31 cellular contexts compared by ENCODE assay signal in genomic region chr13:106326751-106327150, GRCh38.
DNase-seq lines count a peak whose midpoint lies in the region; ATAC-seq and TF ChIP-seq lines count a peak whose summit lies in the region.
"Had no signal": no experiment of that assay in that cellular context is flagged by ENCODE, and none has a peak within 500 bp of the region (broad histone marks: within the 10 kb centered on the region; RNA-seq: fewer than 3 reads in every experiment).

No MANE protein-coding gene starts in this region.

- H3K9ac ChIP-seq in mammary epithelial cell (ENCODE audit: insufficient read depth, low read length), result no peak overlapping the region
- H3K9ac ChIP-seq: BLaER1; BLaER1 treated with 17β-estradiol and CSF1 and Interleukin-3, amounts not matched to agents 10 nM and 100 nM had no signal

- H3K4me1 Mint-ChIP-seq in stimulated activated naive B cell treated with anti-CD40 and anti-IgM and Interleukin-4, amounts not matched to agents 10 μg/mL and 1 μg/mL and 100 μg/mL, for 72 hours, result no peaks in the 10 kb centered on the region
- H3K4me1 Mint-ChIP-seq: B cell; CD14-positive monocyte; CD4-positive, alpha-beta memory T cell; CD4-positive, CD25-positive, alpha-beta regulatory T cell; CD8-positive, alpha-beta memory T cell had no signal

- no peak for TF ChIP-seq POLR2A in breast epithelium (IDR thresholded peaks at IDR 0.05)

- no peak overlapping the region for H3K4me3 Mint-ChIP-seq in stimulated activated naive B cell treated with anti-CD40 and anti-IgM and Interleukin-4, amounts not matched to agents 10 μg/mL and 1 μg/mL and 100 μg/mL, for 72 hours
- H3K4me3 Mint-ChIP-seq: B cell; CD14-positive monocyte; CD4-positive, alpha-beta memory T cell; CD4-positive, alpha-beta T cell; CD4-positive, CD25-positive, alpha-beta regulatory T cell; CD8-positive, alpha-beta memory T cell; CD8-positive, alpha-beta T cell had no signal

- dilution Hi-C loops in mammary epithelial cell (cut with HindIII; ENCODE audit: low sequenced_read_pairs), result no loop called here

- BruUV-seq in mammary epithelial cell (replicated peaks; lab: Mats Ljungman, UMichigan), result no TSS peak

- no peak for ATAC-seq in stimulated activated naive B cell treated with anti-CD40 and anti-IgM and Interleukin-4, amounts not matched to agents 10 μg/mL and 1 μg/mL and 100 μg/mL, for 72 hours (replicated peaks)
- ATAC-seq: A549; CD8-positive, alpha-beta T cell had no signal

- intact Hi-C loops in mammary epithelial cell (cut with micrococcal nuclease), result no loop called here
- intact Hi-C loops in breast epithelium (cut with DNase I; ENCODE audit: low total_unique reads), result no loop called here

- H3K4me3 ChIP-seq in mammary epithelial cell (replicated peaks in 1 of 3; ENCODE audit: insufficient read depth in 1 of 3, low read depth in 2 of 3, low read length in 3 of 3) (no peak overlapping the region), breast epithelium (no peak overlapping the region)
- H3K4me3 ChIP-seq: A549; BLaER1; BLaER1 treated with 17β-estradiol and CSF1 and Interleukin-3, amounts not matched to agents 10 nM and 100 nM had no signal

- H3K27ac Mint-ChIP-seq in stimulated activated naive B cell treated with anti-CD40 and anti-IgM and Interleukin-4, amounts not matched to agents 10 μg/mL and 1 μg/mL and 100 μg/mL, for 72 hours, result no peak overlapping the region
- H3K27ac Mint-ChIP-seq: B cell; CD14-positive monocyte; CD4-positive, alpha-beta memory T cell; CD4-positive, alpha-beta T cell; CD4-positive, CD25-positive, alpha-beta regulatory T cell; CD8-positive, alpha-beta memory T cell; CD8-positive, alpha-beta T cell had no signal

- no peak overlapping the region for H3K27ac ChIP-seq in mammary epithelial cell (ENCODE audit: insufficient read depth, low read depth, low read length)
- H3K27ac ChIP-seq in breast epithelium, result no peak overlapping the region
- H3K27ac ChIP-seq: 22Rv1; A549; BLaER1; BLaER1 treated with 17β-estradiol and CSF1 and Interleukin-3, amounts not matched to agents 10 nM and 100 nM; C4-2B had no signal

- 100% methylated on average over 4 of the region's 4 CpGs for WGBS in mammary epithelial cell (ENCODE audit: low coverage, missing lambda C conversion rate)

- peaks cover 14 to 15% of the 10 kb centered on the region in 2 donors for H3K9me3 Mint-ChIP-seq in stimulated activated naive B cell treated with anti-CD40 and anti-IgM and Interleukin-4, amounts not matched to agents 10 μg/mL and 1 μg/mL and 100 μg/mL, for 72 hours

- no peaks in the 10 kb centered on the region for H3K4me1 ChIP-seq in mammary epithelial cell (ENCODE audit: insufficient read depth, low read length)
- H3K4me1 ChIP-seq in breast epithelium, result no peaks in the 10 kb centered on the region
- H3K4me1 ChIP-seq: A549, BE2C, Caco-2 had no signal

- H3K27me3 Mint-ChIP-seq in stimulated activated naive B cell treated with anti-CD40 and anti-IgM and Interleukin-4, amounts not matched to agents 10 μg/mL and 1 μg/mL and 100 μg/mL, for 72 hours, result no peaks in the 10 kb centered on the region
- H3K27me3 Mint-ChIP-seq: B cell; CD4-positive, alpha-beta T cell; CD4-positive, CD25-positive, alpha-beta regulatory T cell had no signal

- peaks cover 0 to 3% of the 10 kb centered on the region in 2 donors for H3K36me3 Mint-ChIP-seq in stimulated activated naive B cell treated with anti-CD40 and anti-IgM and Interleukin-4, amounts not matched to agents 10 μg/mL and 1 μg/mL and 100 μg/mL, for 72 hours
- H3K36me3 Mint-ChIP-seq: CD14-positive monocyte; CD4-positive, alpha-beta memory T cell; CD4-positive, CD25-positive, alpha-beta regulatory T cell; CD8-positive, alpha-beta memory T cell; CD8-positive, alpha-beta T cell had no signal

- H3K79me2 ChIP-seq in mammary epithelial cell (ENCODE audit: insufficient read depth, low read length), result no peaks in the 10 kb centered on the region

- TF ChIP-seq CTCF in mammary epithelial cell (conservative IDR thresholded peaks at IDR 0.05 in 1 of 2, IDR thresholded peaks at IDR 0.05 in 1 of 2; ENCODE audit: extremely low read depth in 1 of 2, insufficient read depth in 1 of 2, low read depth in 1 of 2, low read length in 2 of 2) (no peak), breast epithelium (IDR thresholded peaks at IDR 0.05) (no peak)

- in situ Hi-C loops in mammary epithelial cell (cut with MboI; ENCODE audit: low sequenced_read_pairs in 2 of 2), result no loop called here

- CTCF ChIA-PET in mammary epithelial cell (lab: Charles Lee; ENCODE audit: low non-redundant PET), result no interaction called here

- no peaks in the 10 kb centered on the region for H4K20me1 ChIP-seq in mammary epithelial cell (ENCODE audit: insufficient read depth, low read length)
- H4K20me1 ChIP-seq: BLaER1; BLaER1 treated with 17β-estradiol and CSF1 and Interleukin-3, amounts not matched to agents 10 nM and 100 nM had no signal

- H2AFZ ChIP-seq in mammary epithelial cell (ENCODE audit: low read depth, low read length), result peak overlapping the region; percentile 20

- no peaks in the 10 kb centered on the region for H3K27me3 ChIP-seq in mammary epithelial cell (ENCODE audit: insufficient read depth, low read length)
- no peaks in the 10 kb centered on the region for H3K27me3 ChIP-seq in breast epithelium
- H3K27me3 ChIP-seq: BE2C; BLaER1; BLaER1 treated with 17β-estradiol and CSF1 and Interleukin-3, amounts not matched to agents 10 nM and 100 nM had no signal

- peaks cover 15% of the 10 kb centered on the region for H3K9me3 ChIP-seq in mammary epithelial cell (replicated peaks; ENCODE audit: insufficient read depth, low read length)
- H3K9me3 ChIP-seq in breast epithelium, result peaks cover 11 to 14% of the 10 kb centered on the region in 2 donors
- H3K9me3 ChIP-seq: A549, BE2C had no signal

- H3K36me3 ChIP-seq in mammary epithelial cell (ENCODE audit: insufficient read depth, low read length) (no peaks in the 10 kb centered on the region), breast epithelium (no peaks in the 10 kb centered on the region)
- H3K36me3 ChIP-seq: BE2C had no signal

- DNase-seq in mammary epithelial cell, result no peak
- DNase-seq in breast epithelium (ENCODE audit: low spot score in 2 of 2), result no peak
- peak; percentile 94 for DNase-seq in SW480 (ENCODE audit: low spot score)
- no peak for DNase-seq in stimulated activated naive B cell treated with anti-CD40 and anti-IgM and Interleukin-4, amounts not matched to agents 10 μg/mL and 1 μg/mL and 100 μg/mL, for 72 hours
- DNase-seq: 8988T; ACHN; AML-193; BE2C; C1 segment of cervical spinal cord; Caco-2; Calu3; CD4-positive, alpha-beta memory T cell; CD4-positive, alpha-beta T cell; CD4-positive, CD25-positive, alpha-beta regulatory T cell; CD8-positive, alpha-beta memory T cell; CD8-positive, alpha-beta T cell; COR-L47; DMS 273 treated with DMSO at 0.1 percent for 48 hours; DMS153; DMS53; DMS79; DMS79 treated with DMSO at 0.1 percent for 48 hours; DND-41; EL had no signal

- no peak overlapping the region for H3K4me2 ChIP-seq in mammary epithelial cell (ENCODE audit: insufficient read depth, low read depth, low read length)
- H3K4me2 ChIP-seq: A549 had no signal
